14 cellular contexts compared by ENCODE assay signal in the genomic region with DNA sequence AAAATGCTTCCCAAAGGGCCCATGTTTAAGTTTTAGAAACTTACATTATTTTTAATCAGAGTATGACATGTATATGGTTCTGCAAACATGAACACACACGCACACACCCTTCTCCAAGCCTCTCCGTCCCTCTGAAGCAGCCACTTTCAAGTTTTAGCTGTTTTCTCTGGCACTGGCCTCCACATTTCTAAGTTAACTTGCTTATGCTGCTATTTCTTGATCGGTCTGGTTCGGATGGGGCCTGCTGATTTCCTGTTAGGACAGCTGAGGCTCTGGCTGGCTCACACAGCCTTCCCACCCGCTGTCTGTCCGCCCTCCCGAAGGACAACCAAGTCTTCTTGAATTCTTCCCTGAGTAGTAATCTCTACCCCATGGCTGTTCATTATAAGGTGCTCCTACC. TPM values are rescaled to one million over a fixed set of nuclear protein-coding genes. Genes with fewer than 3 reads are reported as not detected.
DNase-seq lines count a peak whose midpoint lies in the region; ATAC-seq and TF ChIP-seq lines count a peak whose summit lies in the region.
"Had no signal": no experiment of that assay in that cellular context is flagged by ENCODE, and none has a peak within 500 bp of the region (broad histone marks: within the 10 kb centered on the region; RNA-seq: fewer than 3 reads in every experiment).

No MANE protein-coding gene starts in this region.

- peak overlapping the region; percentile 93 for H2AFZ ChIP-seq in osteoblast (ENCODE audit: low read length)

- H3K4me1 ChIP-seq in gastroesophageal sphincter (peaks cover 0 to 71% (median 26%) of the 10 kb centered on the region in 3 donors), osteoblast (ENCODE audit: insufficient read depth, low read length) (peaks cover 27% of the 10 kb centered on the region), upper lobe of right lung (peaks cover 21% of the 10 kb centered on the region)

- H3K27ac ChIP-seq in gastroesophageal sphincter (peak overlapping the region; percentile 3 to 91 (median 88)), osteoblast (ENCODE audit: low read depth, low read length) (peak overlapping the region; percentile 82), upper lobe of right lung (peak overlapping the region; percentile 43)
- H3K27ac ChIP-seq: WERI-Rb-1 had no signal

- ATAC-seq in gastroesophageal sphincter = no peak
- ATAC-seq in upper lobe of right lung = no peak
- ATAC-seq in left lobe of liver = no peak
- ATAC-seq: activated CD8-positive, alpha-beta memory T cell treated with anti-CD3 and anti-CD28 coated beads, Interleukin-2, amount 10 ng/mL, durations not matched to agents 7 days and 5 days; CD8-positive, alpha-beta T cell had no signal

- H3K4me1 Mint-ChIP-seq in activated CD4-positive, alpha-beta T cell treated with anti-CD3 and anti-CD28 coated beads, Interleukin-2, amount 10 ng/mL, durations not matched to agents 24 days and 14 days = peaks cover 24% of the 10 kb centered on the region
- peaks cover 19% of the 10 kb centered on the region for H3K4me1 Mint-ChIP-seq in activated T-helper 2 cell treated with anti-CD3 and anti-CD28 coated beads, Interferon-gamma antibody, Interleukin-2, Interleukin-4, amounts not matched to agents 10 μg/mL and 5 μg/mL and 100 μg/mL, durations not matched to agents 14 hours and 24 hours and 36 hours (ENCODE audit: low read depth)

- no peak for TF ChIP-seq CTCF in gastroesophageal sphincter (IDR thresholded peaks at IDR 0.05)
- TF ChIP-seq CTCF in osteoblast (IDR thresholded peaks at IDR 0.05; ENCODE audit: extremely low read depth, low read depth, low read length) = no peak
- TF ChIP-seq CTCF in upper lobe of right lung (IDR thresholded peaks at IDR 0.05) = no peak

- TF ChIP-seq POLR2A in gastroesophageal sphincter (IDR thresholded peaks at IDR 0.05) = no peak

- intact Hi-C loops in activated CD4-positive, alpha-beta T cell treated with anti-CD3 and anti-CD28 coated beads, Interleukin-2, amount 10 ng/mL, durations not matched to agents 24 days and 14 days (cut with micrococcal nuclease) = no loop called here
- intact Hi-C loops in upper lobe of right lung (cut with DNase I) = no loop called here
- intact Hi-C loops in activated T-helper 2 cell treated with anti-CD3 and anti-CD28 coated beads, Interferon-gamma antibody, Interleukin-2, Interleukin-4, amounts not matched to agents 10 μg/mL and 5 μg/mL and 100 μg/mL, durations not matched to agents 14 hours and 24 hours and 36 hours (cut with micrococcal nuclease) = no loop called here

- H3K9me3 Mint-ChIP-seq in activated CD4-positive, alpha-beta T cell treated with anti-CD3 and anti-CD28 coated beads, Interleukin-2, amount 10 ng/mL, durations not matched to agents 24 days and 14 days = no peaks in the 10 kb centered on the region
- H3K9me3 Mint-ChIP-seq in activated T-helper 2 cell treated with anti-CD3 and anti-CD28 coated beads, Interferon-gamma antibody, Interleukin-2, Interleukin-4, amounts not matched to agents 10 μg/mL and 5 μg/mL and 100 μg/mL, durations not matched to agents 14 hours and 24 hours and 36 hours = no peaks in the 10 kb centered on the region
- H3K9me3 Mint-ChIP-seq: CD8-positive, alpha-beta T cell had no signal

- peak overlapping the region; percentile 63 for H3K27ac Mint-ChIP-seq in activated CD4-positive, alpha-beta T cell treated with anti-CD3 and anti-CD28 coated beads, Interleukin-2, amount 10 ng/mL, durations not matched to agents 24 days and 14 days
- H3K27ac Mint-ChIP-seq in activated T-helper 2 cell treated with anti-CD3 and anti-CD28 coated beads, Interferon-gamma antibody, Interleukin-2, Interleukin-4, amounts not matched to agents 10 μg/mL and 5 μg/mL and 100 μg/mL, durations not matched to agents 14 hours and 24 hours and 36 hours = no peak overlapping the region
- H3K27ac Mint-ChIP-seq: activated CD8-positive, alpha-beta memory T cell treated with anti-CD3 and anti-CD28 coated beads, Interleukin-2, amount 10 ng/mL, durations not matched to agents 7 days and 5 days; CD8-positive, alpha-beta T cell had no signal

- WGBS in gastroesophageal sphincter (ENCODE audit: low coverage in 1 of 2), 2 donors = 20 to 30% methylated on average over 7 of the region's 7 CpGs

- H4K20me1 ChIP-seq in osteoblast (ENCODE audit: insufficient read depth, low read length) = no peaks in the 10 kb centered on the region

- no peak for DNase-seq in activated CD4-positive, alpha-beta T cell treated with anti-CD3 and anti-CD28 coated beads, Interleukin-2, amount 10 ng/mL, durations not matched to agents 24 days and 14 days
- no peak for DNase-seq in activated CD4-positive, alpha-beta T cell treated with anti-CD3 and anti-CD28 coated beads for 4 hours
- DNase-seq in osteoblast (ENCODE audit: insufficient read length, low spot score, missing footprints) (peak; percentile 70), upper lobe of right lung (no peak), left lobe of liver (ENCODE audit: low spot score) (no peak)
- DNase-seq in activated T-helper 2 cell treated with anti-CD3 and anti-CD28 coated beads, Interferon-gamma antibody, Interleukin-2, Interleukin-4, amounts not matched to agents 10 μg/mL and 5 μg/mL and 100 μg/mL, durations not matched to agents 14 hours and 24 hours and 36 hours (ENCODE audit: low spot score) = no peak
- DNase-seq in stimulated activated CD4-positive, alpha-beta T cell treated with anti-CD3 and anti-CD28 coated beads, Interleukin-4, amount 100 ng/mL, for 24 hours = no peak
- DNase-seq: activated CD8-positive, alpha-beta memory T cell treated with anti-CD3 and anti-CD28 coated beads, Interleukin-2, amount 10 ng/mL, durations not matched to agents 7 days and 5 days; activated naive CD4-positive, alpha-beta T cell treated with Interleukin-2 at 50 U/mL for 16 hours; CD8-positive, alpha-beta T cell; NCI-H2227 treated with DMSO at 0.1 percent for 48 hours; stimulated activated CD4-positive, alpha-beta T cell treated with anti-CD3 and anti-CD28 coated beads, Interleukin-4, amount 100 ng/mL, for 1 hour; WERI-Rb-1 had no signal

- H3K36me3 ChIP-seq in gastroesophageal sphincter = no peaks in the 10 kb centered on the region
- H3K36me3 ChIP-seq in osteoblast (ENCODE audit: insufficient read depth, low read length) = peaks cover 3% of the 10 kb centered on the region
- H3K36me3 ChIP-seq in upper lobe of right lung = no peaks in the 10 kb centered on the region

- no peak overlapping the region for H3K4me2 ChIP-seq in osteoblast (ENCODE audit: insufficient read depth, low read length)

- H3K27me3 ChIP-seq in gastroesophageal sphincter = no peaks in the 10 kb centered on the region
- H3K27me3 ChIP-seq in osteoblast (ENCODE audit: insufficient read depth, low read length) = no peaks in the 10 kb centered on the region
- no peaks in the 10 kb centered on the region for H3K27me3 ChIP-seq in upper lobe of right lung

- H3K79me2 ChIP-seq in osteoblast (ENCODE audit: insufficient read depth, low read length) = peaks cover 38% of the 10 kb centered on the region

- H3K9me3 ChIP-seq in gastroesophageal sphincter (no peaks in the 10 kb centered on the region), osteoblast (ENCODE audit: low read depth, low read length) (no peaks in the 10 kb centered on the region), upper lobe of right lung (no peaks in the 10 kb centered on the region)

- H3K27me3 Mint-ChIP-seq in activated CD4-positive, alpha-beta T cell treated with anti-CD3 and anti-CD28 coated beads, Interleukin-2, amount 10 ng/mL, durations not matched to agents 24 days and 14 days = no peaks in the 10 kb centered on the region
- H3K27me3 Mint-ChIP-seq in activated T-helper 2 cell treated with anti-CD3 and anti-CD28 coated beads, Interferon-gamma antibody, Interleukin-2, Interleukin-4, amounts not matched to agents 10 μg/mL and 5 μg/mL and 100 μg/mL, durations not matched to agents 14 hours and 24 hours and 36 hours (ENCODE audit: low read depth) = no peaks in the 10 kb centered on the region
- H3K27me3 Mint-ChIP-seq: activated CD8-positive, alpha-beta memory T cell treated with anti-CD3 and anti-CD28 coated beads, Interleukin-2, amount 10 ng/mL, durations not matched to agents 7 days and 5 days had no signal

- no peak overlapping the region for H3K4me3 Mint-ChIP-seq in activated CD4-positive, alpha-beta T cell treated with anti-CD3 and anti-CD28 coated beads, Interleukin-2, amount 10 ng/mL, durations not matched to agents 24 days and 14 days
- no peak overlapping the region for H3K4me3 Mint-ChIP-seq in activated T-helper 2 cell treated with anti-CD3 and anti-CD28 coated beads, Interferon-gamma antibody, Interleukin-2, Interleukin-4, amounts not matched to agents 10 μg/mL and 5 μg/mL and 100 μg/mL, durations not matched to agents 14 hours and 24 hours and 36 hours (ENCODE audit: low read depth)
- H3K4me3 Mint-ChIP-seq: activated CD8-positive, alpha-beta memory T cell treated with anti-CD3 and anti-CD28 coated beads, Interleukin-2, amount 10 ng/mL, durations not matched to agents 7 days and 5 days; CD8-positive, alpha-beta T cell had no signal

- H3K4me3 ChIP-seq in gastroesophageal sphincter = no peak overlapping the region
- no peak overlapping the region for H3K4me3 ChIP-seq in osteoblast (ENCODE audit: insufficient read depth, low read length)
- no peak overlapping the region for H3K4me3 ChIP-seq in upper lobe of right lung

- no peak for TF ChIP-seq EP300 in gastroesophageal sphincter (IDR thresholded peaks at IDR 0.05)

- H3K36me3 Mint-ChIP-seq in activated CD4-positive, alpha-beta T cell treated with anti-CD3 and anti-CD28 coated beads, Interleukin-2, amount 10 ng/mL, durations not matched to agents 24 days and 14 days (ENCODE audit: low read depth) = peaks cover 32% of the 10 kb centered on the region
- H3K36me3 Mint-ChIP-seq in activated T-helper 2 cell treated with anti-CD3 and anti-CD28 coated beads, Interferon-gamma antibody, Interleukin-2, Interleukin-4, amounts not matched to agents 10 μg/mL and 5 μg/mL and 100 μg/mL, durations not matched to agents 14 hours and 24 hours and 36 hours (ENCODE audit: low read depth) = peaks cover 46% of the 10 kb centered on the region
- H3K36me3 Mint-ChIP-seq: CD8-positive, alpha-beta T cell had no signal

RNA-seq across cellular contexts. Expression of gene SPC24, which starts 4.4 kb away (rescaled TPM):
- 33.1 and 33.8 TPM in 2 replicates for total RNA-seq in activated CD4-positive, alpha-beta T cell treated with anti-CD3 and anti-CD28 coated beads, Interleukin-2, amount 10 ng/mL, durations not matched to agents 24 days and 14 days
- total RNA-seq in gastroesophageal sphincter (1 to 10 TPM; 4.2 to 6.8 (median 5.7) TPM), osteoblast (5.4 and 6.5 TPM in 2 replicates), upper lobe of right lung (1.1 TPM), left lobe of liver (0.81 TPM)
- 38.3 and 38.8 TPM in 2 replicates for total RNA-seq in activated T-helper 2 cell treated with anti-CD3 and anti-CD28 coated beads, Interferon-gamma antibody, Interleukin-2, Interleukin-4, amounts not matched to agents 10 μg/mL and 5 μg/mL and 100 μg/mL, durations not matched to agents 14 hours and 24 hours and 36 hours

RNA-seq across cellular contexts. Expression of gene KANK2, which starts 46.2 kb away (rescaled TPM):
- total RNA-seq in activated CD4-positive, alpha-beta T cell treated with anti-CD3 and anti-CD28 coated beads, Interleukin-2, amount 10 ng/mL, durations not matched to agents 24 days and 14 days = 3.0 and 3.3 TPM in 2 replicates
- total RNA-seq in gastroesophageal sphincter = 1,000 to 10,000 TPM in 3 of 4 donors, 100 to 1,000 TPM in 1; 913 to 1,808 (median 1,065) TPM
- 253 and 295 TPM in 2 replicates for total RNA-seq in osteoblast
- total RNA-seq in upper lobe of right lung = 268 TPM
- total RNA-seq in activated T-helper 2 cell treated with anti-CD3 and anti-CD28 coated beads, Interferon-gamma antibody, Interleukin-2, Interleukin-4, amounts not matched to agents 10 μg/mL and 5 μg/mL and 100 μg/mL, durations not matched to agents 14 hours and 24 hours and 36 hours = 5.9 and 6.5 TPM in 2 replicates
- 61.1 TPM for total RNA-seq in left lobe of liver
